ENCODE assay signal across 21 cellular contexts in genomic region chr2:158995677-158996049, GRCh38. TPM values are rescaled to one million over a fixed set of nuclear protein-coding genes. Genes with fewer than 3 reads are reported as not detected.
A peak's percentile ranks its signal among the peaks of the same experiment; 100 is the strongest.
DNase-seq lines count a peak whose midpoint lies in the region; ATAC-seq and TF ChIP-seq lines count a peak whose summit lies in the region.
"Had no signal": no experiment of that assay in that cellular context is flagged by ENCODE, and none has a peak within 500 bp of the region (broad histone marks: within the 10 kb centered on the region; RNA-seq: fewer than 3 reads in every experiment).

No MANE protein-coding gene starts in this region.

- CTCF ChIA-PET in Caco-2 (lab: Charles Lee): interaction anchor here (0.6 to 1.7 kb wide), 5 partner anchors 26 to 143 kb away, joined by 3 to 7 read pairs (median 6); no protein-coding TSS in a partner anchor

- no peak overlapping the region; the same call in 1 of the 2 replicates for H3K4me2 ChIP-seq in KMS-11

- peak overlapping the region; percentile 19; the same call in 1 of the 2 replicates for H3K27ac ChIP-seq in KMS-11
- H3K27ac ChIP-seq: suprapubic skin, uterus had no signal

- H3K27ac Mint-ChIP-seq in Caco-2 (ENCODE audit: unreplicated experiment): peak overlapping the region; percentile 57
- no peak overlapping the region for H3K27ac Mint-ChIP-seq in glutamatergic neuron (ENCODE audit: unreplicated experiment)
- H3K27ac Mint-ChIP-seq in nephron progenitor cell: peak overlapping the region; percentile 99
- H3K27ac Mint-ChIP-seq: activated T-cell treated with anti-CD3 and anti-CD28 coated beads, Interleukin-2, amount 50 U/mL, for 24 hours; CD4-positive, alpha-beta T cell had no signal

- no peak for ATAC-seq in HG02798 (IDR thresholded peaks at IDR 0.05; ENCODE audit: poor library complexity, unreplicated experiment)
- ATAC-seq: K562; naive thymus-derived CD8-positive, alpha-beta T cell had no signal

- peaks cover 96% of the 10 kb centered on the region for H3K79me2 ChIP-seq in KMS-11 (ENCODE audit: insufficient read depth, low read depth)

- H3K9ac ChIP-seq in KMS-11: no peak overlapping the region

- H3K4me3 ChIP-seq in Caco-2 (ENCODE audit: low read depth, low read length): no peak overlapping the region
- no peak overlapping the region for H3K4me3 ChIP-seq in KMS-11 (IDR thresholded peaks at IDR 0.05; ENCODE audit: insufficient read depth, low read depth, low read length)
- H3K4me3 ChIP-seq: dorsolateral prefrontal cortex, K562, suprapubic skin, uterus had no signal

- TF ChIP-seq CTCF in Caco-2 (IDR thresholded peaks at IDR 0.05; ENCODE audit: insufficient read depth in 1 of 2, low read depth in 1 of 2, low read length in 1 of 2, severe bottlenecking in 1 of 2, unreplicated experiment in 1 of 2) (no peak), KMS-11 (conservative IDR thresholded peaks at IDR 0.05; ENCODE audit: low read depth, low read length) (no peak), glutamatergic neuron (IDR thresholded peaks at IDR 0.05; ENCODE audit: partially characterized antibody, unreplicated experiment) (no peak), nephron progenitor cell (IDR thresholded peaks at IDR 0.05) (no peak)

- H3K9me3 ChIP-seq in Caco-2: no peaks in the 10 kb centered on the region
- H3K9me3 ChIP-seq: suprapubic skin, uterus had no signal

- H3K9me3 Mint-ChIP-seq in Caco-2 (ENCODE audit: unreplicated experiment): no peaks in the 10 kb centered on the region
- H3K9me3 Mint-ChIP-seq in glutamatergic neuron (ENCODE audit: unreplicated experiment): peaks cover 2% of the 10 kb centered on the region
- peaks cover 2% of the 10 kb centered on the region for H3K9me3 Mint-ChIP-seq in nephron progenitor cell
- H3K9me3 Mint-ChIP-seq: activated T-cell treated with anti-CD3 and anti-CD28 coated beads, Interleukin-2, amount 50 U/mL, for 24 hours; CD4-positive, alpha-beta T cell; central memory CD8-positive, alpha-beta T cell; H9; naive thymus-derived CD8-positive, alpha-beta T cell had no signal

- POLR2A ChIA-PET in Caco-2 (lab: Charles Lee): interaction anchor here (0.7 kb wide), 1 partner anchor 27 kb away, joined by 5 read pairs; the partner anchor contains the start of gene TANC1

- H3K27me3 Mint-ChIP-seq in Caco-2 (ENCODE audit: insufficient read depth, unreplicated experiment): no peaks in the 10 kb centered on the region
- H3K27me3 Mint-ChIP-seq in glutamatergic neuron (ENCODE audit: unreplicated experiment): no peaks in the 10 kb centered on the region
- H3K27me3 Mint-ChIP-seq in nephron progenitor cell (ENCODE audit: low read depth, poor library complexity): no peaks in the 10 kb centered on the region

- intact Hi-C loops in Caco-2 (cut with micrococcal nuclease; ENCODE audit: unreplicated experiment): loop anchor here (1.0 to 2.0 kb wide), 4 partner anchors 27 to 94 kb away; partner anchors contain the start of gene TANC1

- no peak overlapping the region for H2AFZ ChIP-seq in KMS-11 (ENCODE audit: low read depth)

- H3K27me3 ChIP-seq in Caco-2 (replicated peaks; ENCODE audit: control insufficient read depth, insufficient read depth, low read length): no peaks in the 10 kb centered on the region
- no peaks in the 10 kb centered on the region for H3K27me3 ChIP-seq in KMS-11 (ENCODE audit: insufficient read depth, low read depth)
- H3K27me3 ChIP-seq: suprapubic skin, uterus had no signal

- DNase-seq in Caco-2 (no peak), glutamatergic neuron (peak; percentile 33), nephron progenitor cell (no peak), DMS153 (lab: John Stamatoyannopoulos, UW) (no peak), kidney tubule cell (ENCODE audit: low spot score) (no peak)
- DNase-seq: activated CD4-positive, CD25-positive, alpha-beta regulatory T cell treated with anti-CD3 and anti-CD28 coated beads, Interleukin-2, amount 50 U/mL, for 72 hours; activated naive CD4-positive, alpha-beta T cell; activated T-cell treated with anti-CD3 and anti-CD28 coated beads, Interleukin-2, amount 50 U/mL, for 24 hours; CD4-positive, alpha-beta T cell; dorsolateral prefrontal cortex; GDM1; H9; MV-4-11; naive thymus-derived CD8-positive, alpha-beta T cell; NCI-H1694 treated with DMSO at 0.1 percent for 48 hours; uterus had no signal

- H3K36me3 ChIP-seq in Caco-2 (ENCODE audit: control insufficient read depth, insufficient read depth, low read length): no peaks in the 10 kb centered on the region
- no peaks in the 10 kb centered on the region for H3K36me3 ChIP-seq in KMS-11 (ENCODE audit: insufficient read depth)
- H3K36me3 ChIP-seq: suprapubic skin, uterus had no signal

- H3K4me1 ChIP-seq in Caco-2: peaks cover 50% of the 10 kb centered on the region
- peaks cover 87% of the 10 kb centered on the region for H3K4me1 ChIP-seq in KMS-11 (ENCODE audit: low read depth, poor library complexity, severe bottlenecking)

- no peaks in the 10 kb centered on the region for H4K20me1 ChIP-seq in KMS-11 (ENCODE audit: insufficient read depth)

- peaks cover 43% of the 10 kb centered on the region for H3K4me1 Mint-ChIP-seq in Caco-2 (ENCODE audit: low read depth, unreplicated experiment)
- H3K4me1 Mint-ChIP-seq in glutamatergic neuron (ENCODE audit: low read depth, unreplicated experiment): peaks cover 22% of the 10 kb centered on the region
- peaks cover 26% of the 10 kb centered on the region for H3K4me1 Mint-ChIP-seq in nephron progenitor cell
- H3K4me1 Mint-ChIP-seq: central memory CD8-positive, alpha-beta T cell had no signal

- no TSS peak for BruUV-seq in Caco-2 (replicated peaks; lab: Mats Ljungman, UMichigan)

- H3K36me3 Mint-ChIP-seq in Caco-2 (ENCODE audit: insufficient read depth, unreplicated experiment): no peaks in the 10 kb centered on the region
- H3K36me3 Mint-ChIP-seq in glutamatergic neuron (ENCODE audit: unreplicated experiment): no peaks in the 10 kb centered on the region
- H3K36me3 Mint-ChIP-seq in nephron progenitor cell (ENCODE audit: low read depth): peaks cover 28% of the 10 kb centered on the region
- H3K36me3 Mint-ChIP-seq: naive thymus-derived CD8-positive, alpha-beta T cell had no signal

- H3K4me3 Mint-ChIP-seq in Caco-2 (ENCODE audit: unreplicated experiment) (peak overlapping the region; percentile 63), glutamatergic neuron (ENCODE audit: unreplicated experiment) (no peak overlapping the region), nephron progenitor cell (peak overlapping the region; percentile 4)
- H3K4me3 Mint-ChIP-seq: activated T-cell treated with anti-CD3 and anti-CD28 coated beads, Interleukin-2, amount 50 U/mL, for 24 hours; CD4-positive, alpha-beta T cell; central memory CD8-positive, alpha-beta T cell; H9; naive thymus-derived CD8-positive, alpha-beta T cell had no signal

RNA-seq across cellular contexts. Expression of gene TANC1, which starts 27.2 kb away (rescaled TPM):
- total RNA-seq in Caco-2 (2022): 21.1 and 23.0 TPM in 2 replicates
- total RNA-seq in glutamatergic neuron (ENCODE audit: unreplicated experiment): 14.9 TPM
